19 cellular contexts compared by ENCODE assay signal in the genomic region with DNA sequence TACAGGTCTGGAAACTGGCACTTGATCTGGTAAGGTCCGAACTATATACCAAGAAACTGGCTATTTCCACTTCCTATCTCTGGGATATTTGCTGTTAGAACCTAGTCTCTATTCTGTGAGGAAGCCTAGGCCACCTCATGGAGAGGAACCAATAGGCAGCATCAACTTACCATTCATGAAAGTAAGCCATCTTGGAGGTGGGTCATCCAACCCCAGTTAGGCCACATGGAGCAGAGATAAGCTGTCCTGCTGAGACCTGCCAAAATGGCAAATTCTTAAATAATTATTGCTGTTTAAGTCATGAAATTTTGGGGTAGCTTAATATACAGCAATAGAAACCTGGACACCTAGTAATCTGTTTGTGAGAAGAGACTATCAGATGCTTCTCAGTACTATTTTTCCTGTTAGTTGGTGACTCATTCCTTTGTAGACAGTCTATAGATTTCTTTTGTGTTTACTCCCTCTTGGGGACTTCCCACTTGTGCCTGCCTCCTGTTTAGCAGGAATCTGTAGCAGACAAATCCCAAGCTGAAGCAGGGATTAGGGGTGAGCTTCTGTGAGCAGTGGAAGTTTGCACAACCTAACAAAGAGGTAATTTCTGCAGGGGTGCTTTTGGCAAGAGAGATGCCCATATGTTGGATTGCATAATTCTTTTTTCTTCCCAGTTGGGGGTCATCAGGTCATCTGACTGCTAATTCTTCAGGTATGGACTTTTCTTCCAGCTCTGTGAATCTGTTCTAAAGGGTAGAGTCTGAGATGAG.
DNase-seq lines count a peak whose midpoint lies in the region; ATAC-seq, FAIRE-seq and TF ChIP-seq lines count a peak whose summit lies in the region.
"Had no signal": no experiment of that assay in that cellular context is flagged by ENCODE, and none has a peak within 500 bp of the region (broad histone marks: within the 10 kb centered on the region; RNA-seq: fewer than 3 reads in every experiment).

No MANE protein-coding gene starts in this region.

- peak; percentile 70 to 86 (median 75) for ATAC-seq in pancreas
- ATAC-seq in left lobe of liver = no peak
- ATAC-seq: sciatic nerve, upper lobe of right lung had no signal

- H3K36me3 ChIP-seq in pancreas = no peaks in the 10 kb centered on the region
- H3K36me3 ChIP-seq: ascending aorta, neutrophil, upper lobe of right lung had no signal

- DNase-seq in Daoy (ENCODE audit: low read depth) (peak; percentile 5), NCI-H524 treated with DMSO at 0.1 percent for 48 hours (lab: John Stamatoyannopoulos, UW) (peak; percentile 64), dermis blood vessel endothelial cell (peak; percentile 21), pancreas (peak in 3 of 6 donors; percentile 8 to 31 (median 20)), left lobe of liver (ENCODE audit: low spot score) (no peak), NCI-H187 treated with DMSO at 0.1 percent for 48 hours (lab: John Stamatoyannopoulos, UW) (no peak)
- DNase-seq in stimulated activated naive CD4-positive, alpha-beta T cell treated with Interleukin-2 at 50 U/mL for 16 hours (lab: John Stamatoyannopoulos, UW) = no peak
- no peak for DNase-seq in stimulated activated CD4-positive, alpha-beta T cell treated with anti-CD3 and anti-CD28 coated beads, Interleukin-15, amount 100 ng/mL, for 24 hours
- DNase-seq: activated gamma-delta T cell; effector CD4-positive, alpha-beta T cell; foreskin melanocyte; mesenchymal stem cell; NCI-H1092 treated with DMSO at 0.1 percent for 48 hours; stimulated activated CD4-positive, alpha-beta T cell treated with anti-CD3 and anti-CD28 coated beads, Interleukin-4, amount 100 ng/mL, for 1 hour; upper lobe of right lung had no signal

- peak overlapping the region in 2 of 4 donors; percentile 79 to 81 for H3K27ac ChIP-seq in pancreas
- H3K27ac ChIP-seq: ascending aorta, neutrophil, upper lobe of right lung had no signal

- no peak for TF ChIP-seq CTCF in pancreas (IDR thresholded peaks at IDR 0.05)

- no peak overlapping the region for H3K4me3 ChIP-seq in pancreas
- H3K4me3 ChIP-seq: ascending aorta, upper lobe of right lung had no signal

- H3K4me1 ChIP-seq in pancreas = peaks cover 12 to 28% (median 16%) of the 10 kb centered on the region in 3 donors
- H3K4me1 ChIP-seq: ascending aorta, upper lobe of right lung had no signal

- H3K27me3 ChIP-seq in pancreas = no peaks in the 10 kb centered on the region
- H3K27me3 ChIP-seq: ascending aorta, neutrophil, upper lobe of right lung had no signal

- FAIRE-seq in pancreas (lab: Jason Lieb, UNC) = no peak
- FAIRE-seq: H54 had no signal

- intact Hi-C loops in pancreas (cut with DNase I) = no loop called here

- WGBS in pancreas, 2 donors = 63 to 68% methylated on average over 1 of the region's 1 CpG

- H3K9me3 ChIP-seq in pancreas = no peaks in the 10 kb centered on the region
- H3K9me3 ChIP-seq: ascending aorta, neutrophil, upper lobe of right lung had no signal

Comparison
In these comparisons a context has a peak if more than half of its experiments do, and no peak if none do; other contexts are left out.
1. DNase-seq: peak in Daoy (single experiment), NCI-H524 treated with DMSO at 0.1 percent for 48 hours (single experiment) and dermis blood vessel endothelial cell (single experiment); none in stimulated activated naive CD4-positive, alpha-beta T cell treated with Interleukin-2 at 50 U/mL for 16 hours (single experiment), left lobe of liver (single experiment), NCI-H187 treated with DMSO at 0.1 percent for 48 hours (single experiment) and stimulated activated CD4-positive, alpha-beta T cell treated with anti-CD3 and anti-CD28 coated beads, Interleukin-15, amount 100 ng/mL, for 24 hours (single experiment).